Comparison of ENCODE assay signal across 8 cellular contexts in the genomic region with DNA sequence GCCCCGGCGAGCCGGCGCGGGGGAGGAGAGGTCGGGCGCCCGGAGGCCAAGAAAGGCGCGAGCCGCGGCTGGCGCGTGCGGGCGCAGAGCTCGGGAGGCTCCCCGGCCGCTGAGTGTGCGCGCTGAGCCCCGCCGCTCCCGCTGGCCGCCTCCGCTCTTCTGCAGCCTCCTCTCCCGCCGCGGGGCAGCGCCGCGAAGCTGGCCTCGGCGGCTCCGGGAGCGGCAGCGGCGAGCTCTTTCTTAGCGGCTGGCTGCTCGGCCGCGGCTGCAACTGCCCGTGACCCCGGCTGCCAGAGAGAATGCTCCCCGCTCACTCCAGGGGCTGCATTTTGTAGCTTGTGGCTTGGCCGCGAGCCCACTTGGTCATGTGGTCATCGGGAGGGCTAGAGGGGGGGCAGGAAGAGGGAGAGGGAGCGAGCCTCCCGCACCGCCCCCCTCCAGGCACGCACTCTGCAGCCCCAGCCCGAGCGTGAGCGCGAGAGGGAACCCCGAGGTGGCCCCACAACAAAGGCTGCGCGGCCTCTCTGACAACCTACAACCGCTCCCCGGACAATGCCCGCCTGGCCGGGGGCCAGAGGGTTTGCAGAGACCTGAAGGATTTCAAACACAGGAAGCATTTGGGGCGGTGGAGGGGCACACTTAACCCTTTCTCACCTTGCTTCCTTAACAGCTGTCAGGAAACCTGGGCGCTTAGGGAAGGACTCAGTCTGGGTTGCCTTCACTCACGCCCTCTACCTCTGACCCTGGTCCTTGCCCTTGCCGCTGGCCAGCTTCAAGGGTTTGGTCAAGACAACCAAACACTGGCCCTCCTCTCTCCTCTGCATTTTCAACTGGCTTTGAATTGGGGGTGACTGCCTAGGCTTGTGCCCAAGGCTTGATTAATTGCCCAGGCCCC. TPM values are rescaled to one million over a fixed set of nuclear protein-coding genes. Genes with fewer than 3 reads are reported as not detected.
DNase-seq lines count a peak whose midpoint lies in the region; ATAC-seq, FAIRE-seq and TF ChIP-seq lines count a peak whose summit lies in the region.

A gene with protein sequence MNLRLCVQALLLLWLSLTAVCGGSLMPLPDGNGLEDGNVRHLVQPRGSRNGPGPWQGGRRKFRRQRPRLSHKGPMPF (minus strand): TSS at position 305 of the 895 bp plus-strand sequence. CDS start 326 bp downstream, outside the sequence.

- no peaks in the 10 kb centered on the region for H3K9me3 ChIP-seq in endodermal cell (ENCODE audit: control insufficient read depth, low read length)

- peak within 1 kb of the TSS; percentile 57 to 77 (median 63) for H3K4me3 Mint-ChIP-seq in T-cell
- H3K4me3 Mint-ChIP-seq in endodermal cell = peak within 1 kb of the TSS; percentile 53
- peak within 1 kb of the TSS; percentile 63 for H3K4me3 Mint-ChIP-seq in mesothelial cell of epicardium
- H3K4me3 Mint-ChIP-seq in type B pancreatic cell = peak within 1 kb of the TSS; percentile 80

- peak; percentile 32 for ATAC-seq in HG03442 (IDR thresholded peaks at IDR 0.05; ENCODE audit: unreplicated experiment)
- peak; percentile 48 to 59 (median 52) for ATAC-seq in T-cell (replicated peaks in 1 of 4)

- CTCF ChIA-PET in T-cell (lab: Charles Lee) = interaction anchor here in 1 of 2 donors (0.6 to 1.7 kb wide), 3 partner anchors 132 to 373 kb away, joined by 3 to 5 read pairs (median 4); no protein-coding TSS in a partner anchor

- H3K4me1 Mint-ChIP-seq in T-cell = peaks cover 8 to 11% (median 9%) of the 10 kb centered on the region in 3 donors
- peaks cover 5% of the 10 kb centered on the region for H3K4me1 Mint-ChIP-seq in endodermal cell
- H3K4me1 Mint-ChIP-seq in mesothelial cell of epicardium = peaks cover 4% of the 10 kb centered on the region
- no peaks in the 10 kb centered on the region for H3K4me1 Mint-ChIP-seq in type B pancreatic cell (ENCODE audit: unreplicated experiment)

- H3K27me3 Mint-ChIP-seq in T-cell (peaks cover 15 to 38% of the 10 kb centered on the region in 2 donors), endodermal cell (ENCODE audit: insufficient read depth) (peaks cover 81% of the 10 kb centered on the region), mesothelial cell of epicardium (ENCODE audit: low read depth) (peaks cover 52% of the 10 kb centered on the region), type B pancreatic cell (peaks cover 44% of the 10 kb centered on the region)

- TF ChIP-seq CTCF in endodermal cell (conservative IDR thresholded peaks at IDR 0.05) (no peak), mesothelial cell of epicardium (IDR thresholded peaks at IDR 0.05; ENCODE audit: unreplicated experiment) (no peak), type B pancreatic cell (conservative IDR thresholded peaks at IDR 0.05) (no peak)

- H3K9me3 Mint-ChIP-seq in T-cell (no peaks in the 10 kb centered on the region), endodermal cell (peaks cover 8% of the 10 kb centered on the region), mesothelial cell of epicardium (peaks cover 3% of the 10 kb centered on the region), type B pancreatic cell (no peaks in the 10 kb centered on the region)

- 1% methylated on average over 64 of the region's 67 CpGs; no CpG with 5 or more reads in 1 of the 2 experiments for WGBS in endodermal cell (ENCODE audit: insufficient coverage in 1 of 2, insufficient read length in 1 of 2), 2 experiments

- H3K9ac ChIP-seq in endodermal cell (ENCODE audit: extremely low read depth, low read length, poor library complexity, severe bottlenecking) = no peak within 1 kb of the TSS

- no peaks in the 10 kb centered on the region for H3K36me3 ChIP-seq in endodermal cell (ENCODE audit: control insufficient read depth, insufficient read depth, low read length)

- no peaks in the 10 kb centered on the region for H3K36me3 Mint-ChIP-seq in T-cell
- no peaks in the 10 kb centered on the region for H3K36me3 Mint-ChIP-seq in endodermal cell (ENCODE audit: low read depth)
- no peaks in the 10 kb centered on the region for H3K36me3 Mint-ChIP-seq in mesothelial cell of epicardium
- no peaks in the 10 kb centered on the region for H3K36me3 Mint-ChIP-seq in type B pancreatic cell

- H3K27ac Mint-ChIP-seq in T-cell = no peak within 1 kb of the TSS
- H3K27ac Mint-ChIP-seq in endodermal cell = no peak within 1 kb of the TSS
- H3K27ac Mint-ChIP-seq in mesothelial cell of epicardium = no peak within 1 kb of the TSS
- H3K27ac Mint-ChIP-seq in type B pancreatic cell = no peak within 1 kb of the TSS

- peaks cover 57% of the 10 kb centered on the region for H3K27me3 ChIP-seq in endodermal cell (ENCODE audit: control insufficient read depth, insufficient read depth, low read length, poor library complexity, severe bottlenecking)

- no peaks in the 10 kb centered on the region for H3K4me1 ChIP-seq in endodermal cell (ENCODE audit: control insufficient read depth, insufficient read depth, low read length)

- no peak for TF ChIP-seq POLR2A in GM12891 (IDR thresholded peaks at IDR 0.05; ENCODE audit: low read depth, low read length)

- POLR2A ChIA-PET in T-cell (lab: Charles Lee) = no interaction called here

- FAIRE-seq in GM12891 (lab: Jason Lieb, UNC) = no peak

- H3K27ac ChIP-seq in endodermal cell (ENCODE audit: low read depth, low read length) = no peak within 1 kb of the TSS

- H3K4me3 ChIP-seq in endodermal cell (ENCODE audit: low read length) = peak within 1 kb of the TSS; percentile 62

- peak; percentile 16 for DNase-seq in activated gamma-delta T cell (lab: John Stamatoyannopoulos, UW)
- no peak for DNase-seq in activated gamma-delta T cell treated with Interleukin-2 at 50 U/mL for 16 hours
- DNase-seq in T-cell = peak in 3 of 34 experiments; percentile 2 to 13 (median 5)
- DNase-seq in endodermal cell = peak; percentile 58
- no peak for DNase-seq in mesothelial cell of epicardium (ENCODE audit: low spot score in 2 of 2, unreplicated experiment in 2 of 2)
- DNase-seq in type B pancreatic cell (ENCODE audit: extremely low spot score, unreplicated experiment) = peak; percentile 73
- no peak for DNase-seq in GM12891 (ENCODE audit: insufficient read length, low spot score)

TF ChIP-seq in GM12891, 5 proteins besides CTCF, POLR2A, EP300 and RAD21:
- no peak for TF ChIP-seq SPI1 (IDR thresholded peaks at IDR 0.05; ENCODE audit: low read depth, low read length)
- TF ChIP-seq POLR2AphosphoS5 (IDR thresholded peaks at IDR 0.05; ENCODE audit: low read depth, low read length) = no peak
- TF ChIP-seq POU2F2 (IDR thresholded peaks at IDR 0.05; ENCODE audit: low read depth, low read length) = no peak
- no peak for TF ChIP-seq PAX5 (IDR thresholded peaks at IDR 0.05; ENCODE audit: insufficient read depth, low read length, severe bottlenecking)
- no peak for TF ChIP-seq TAF1 (IDR thresholded peaks at IDR 0.05; ENCODE audit: low read depth, low read length)

RNA-seq across cellular contexts. Expression of the gene that starts here (rescaled TPM):
- total RNA-seq in T-cell = under 1 TPM in 1 of 5 donors, not detected in 4; 0.06 TPM
- total RNA-seq in endodermal cell = under 1 TPM in 1 of 2 donors, not detected in 1; 0.22 TPM
- polyA plus RNA-seq in endodermal cell (2013, experiment 1 of 2) = 0.64 TPM
- 0.99 TPM for polyA plus RNA-seq in endodermal cell (2013, experiment 2 of 2)
- 0.29 to 0.54 TPM (median 0.33 TPM) in 3 replicates for total RNA-seq in mesothelial cell of epicardium
- total RNA-seq in type B pancreatic cell (ENCODE audit: low replicate concordance) = 1.0 and 1.2 TPM in 2 replicates
- 0.17 TPM for polyA plus RNA-seq in GM12891 (2012; ENCODE audit: low read depth, missing spikeins)

Comparison
In these comparisons a context has a peak if more than half of its experiments do, and no peak if none do; other contexts are left out.
1. DNase-seq: peak in activated gamma-delta T cell (single experiment) and type B pancreatic cell (single experiment); none in activated gamma-delta T cell treated with Interleukin-2 at 50 U/mL for 16 hours (single experiment), mesothelial cell of epicardium (0 of 2) and GM12891 (single experiment).
2. Peak in ATAC-seq in T-cell; RNA of the gene not detected or under 1 TPM.
3. Peak in DNase-seq and H3K4me3 ChIP-seq in endodermal cell; RNA of the gene not detected or under 1 TPM.
4. Peak in every context shown above with its lines, with median percentiles within 50 percentile points of each other: H3K4me3 Mint-ChIP-seq.